1 cellular context compared by ENCODE assay signal in the genomic region with DNA sequence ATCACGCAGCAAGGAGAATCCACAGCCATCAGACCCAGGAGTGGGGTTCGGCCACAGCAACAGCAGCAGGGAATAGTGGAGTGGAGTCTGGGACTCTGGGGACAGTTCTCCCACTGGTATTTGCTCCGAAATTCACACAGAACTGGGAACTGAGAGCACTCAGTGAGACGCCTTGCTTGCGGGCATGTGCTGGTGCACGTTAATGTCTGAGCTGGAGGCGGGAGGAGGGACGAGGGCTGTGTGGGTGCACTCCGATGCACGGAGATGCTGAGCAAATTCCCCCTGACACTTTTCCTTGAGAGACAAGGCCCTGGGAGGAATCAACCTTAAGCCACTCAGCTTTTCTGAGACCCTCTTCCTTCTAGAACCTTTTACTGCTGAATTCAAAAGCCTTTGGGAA.
TF ChIP-seq lines count a peak whose summit lies in the region.

No MANE protein-coding gene starts in this region.

TF ChIP-seq in GM23338, 12 proteins besides CTCF, POLR2A, EP300 and RAD21:
- TF ChIP-seq, protein P1, sequence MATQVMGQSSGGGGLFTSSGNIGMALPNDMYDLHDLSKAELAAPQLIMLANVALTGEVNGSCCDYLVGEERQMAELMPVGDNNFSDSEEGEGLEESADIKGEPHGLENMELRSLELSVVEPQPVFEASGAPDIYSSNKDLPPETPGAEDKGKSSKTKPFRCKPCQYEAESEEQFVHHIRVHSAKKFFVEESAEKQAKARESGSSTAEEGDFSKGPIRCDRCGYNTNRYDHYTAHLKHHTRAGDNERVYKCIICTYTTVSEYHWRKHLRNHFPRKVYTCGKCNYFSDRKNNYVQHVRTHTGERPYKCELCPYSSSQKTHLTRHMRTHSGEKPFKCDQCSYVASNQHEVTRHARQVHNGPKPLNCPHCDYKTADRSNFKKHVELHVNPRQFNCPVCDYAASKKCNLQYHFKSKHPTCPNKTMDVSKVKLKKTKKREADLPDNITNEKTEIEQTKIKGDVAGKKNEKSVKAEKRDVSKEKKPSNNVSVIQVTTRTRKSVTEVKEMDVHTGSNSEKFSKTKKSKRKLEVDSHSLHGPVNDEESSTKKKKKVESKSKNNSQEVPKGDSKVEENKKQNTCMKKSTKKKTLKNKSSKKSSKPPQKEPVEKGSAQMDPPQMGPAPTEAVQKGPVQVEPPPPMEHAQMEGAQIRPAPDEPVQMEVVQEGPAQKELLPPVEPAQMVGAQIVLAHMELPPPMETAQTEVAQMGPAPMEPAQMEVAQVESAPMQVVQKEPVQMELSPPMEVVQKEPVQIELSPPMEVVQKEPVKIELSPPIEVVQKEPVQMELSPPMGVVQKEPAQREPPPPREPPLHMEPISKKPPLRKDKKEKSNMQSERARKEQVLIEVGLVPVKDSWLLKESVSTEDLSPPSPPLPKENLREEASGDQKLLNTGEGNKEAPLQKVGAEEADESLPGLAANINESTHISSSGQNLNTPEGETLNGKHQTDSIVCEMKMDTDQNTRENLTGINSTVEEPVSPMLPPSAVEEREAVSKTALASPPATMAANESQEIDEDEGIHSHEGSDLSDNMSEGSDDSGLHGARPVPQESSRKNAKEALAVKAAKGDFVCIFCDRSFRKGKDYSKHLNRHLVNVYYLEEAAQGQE (IDR thresholded peaks at IDR 0.05; ENCODE audit: unreplicated experiment), result no peak
- TF ChIP-seq POLR2AphosphoS5 (IDR thresholded peaks at IDR 0.05; ENCODE audit: low read depth) (no peak), ZNF331 (CRISPR knock-in tag; IDR thresholded peaks at IDR 0.05; ENCODE audit: low read depth) (no peak), JUNB (IDR thresholded peaks at IDR 0.05; ENCODE audit: unreplicated experiment) (no peak), EZH2 (IDR thresholded peaks at IDR 0.05; ENCODE audit: low read depth, unreplicated experiment) (no peak), CREB1 (CRISPR knock-in tag; IDR thresholded peaks at IDR 0.05; ENCODE audit: low read depth) (no peak), NANOG (IDR thresholded peaks at IDR 0.05; ENCODE audit: borderline replicate concordance) (no peak), ETS1 (IDR thresholded peaks at IDR 0.05) (no peak), EZH2phosphoT487 (IDR thresholded peaks at IDR 0.05; ENCODE audit: unreplicated experiment) (no peak), ZNF114 (CRISPR knock-in tag; IDR thresholded peaks at IDR 0.05) (no peak), STAT1 (IDR thresholded peaks at IDR 0.05; ENCODE audit: unreplicated experiment) (no peak)
TF ChIP-seq in GM23338: peak in this region for 0.
